ENCODE assay signal across 8 cellular contexts in genomic region chr20:3847419-3847940, GRCh38. TPM values are rescaled to one million over a fixed set of nuclear protein-coding genes. Genes with fewer than 3 reads are reported as not detected.
DNase-seq lines count a peak whose midpoint lies in the region; ATAC-seq, FAIRE-seq and TF ChIP-seq lines count a peak whose summit lies in the region.

No MANE protein-coding gene starts in this region.

- H2BK15ac ChIP-seq in mesenchymal stem cell (ENCODE audit: low read depth, poor library complexity, severe bottlenecking) = no peak overlapping the region

- H4K20me1 ChIP-seq in mammary epithelial cell (ENCODE audit: insufficient read depth, low read length) = no peaks in the 10 kb centered on the region

- H2AFZ ChIP-seq in mammary epithelial cell (ENCODE audit: low read depth, low read length) = peak overlapping the region; percentile 83
- H2AFZ ChIP-seq in mesenchymal stem cell (ENCODE audit: low read depth, low read length) = peak overlapping the region; percentile 72

- H2BK5ac ChIP-seq in mesenchymal stem cell (ENCODE audit: low read depth, low read length, poor library complexity, severe bottlenecking) = no peak overlapping the region

- no peaks in the 10 kb centered on the region for H3K9me3 ChIP-seq in A673 (ENCODE audit: low read depth, low read length, poor library complexity, severe bottlenecking)
- H3K9me3 ChIP-seq in mammary epithelial cell (replicated peaks; ENCODE audit: insufficient read depth, low read length) = no peaks in the 10 kb centered on the region
- H3K9me3 ChIP-seq in mesenchymal stem cell (ENCODE audit: control insufficient read depth, low read length) = no peaks in the 10 kb centered on the region
- no peaks in the 10 kb centered on the region for H3K9me3 ChIP-seq in vagina

- no peak for TF ChIP-seq CTCF in A673 (conservative IDR thresholded peaks at IDR 0.05; ENCODE audit: low read depth, low read length)
- no peak for TF ChIP-seq CTCF in HL-60 (IDR thresholded peaks at IDR 0.05; ENCODE audit: insufficient read depth, low read length)
- TF ChIP-seq CTCF in mammary epithelial cell (conservative IDR thresholded peaks at IDR 0.05 in 1 of 2, IDR thresholded peaks at IDR 0.05 in 1 of 2; ENCODE audit: extremely low read depth in 1 of 2, insufficient read depth in 1 of 2, low read depth in 1 of 2, low read length in 2 of 2) = no peak
- TF ChIP-seq CTCF in vagina (IDR thresholded peaks at IDR 0.05) = no peak

- peak overlapping the region in 1 of 2 experiments; percentile 95 for H3K14ac ChIP-seq in mesenchymal stem cell (ENCODE audit: low read length in 2 of 2)

- WGBS in mammary epithelial cell (ENCODE audit: low coverage, missing lambda C conversion rate) = 24% methylated on average over 8 of the region's 8 CpGs
- WGBS in mesenchymal stem cell = 46% methylated on average over 8 of the region's 8 CpGs

- no peak for ATAC-seq in left lobe of liver

- peaks cover 14% of the 10 kb centered on the region for H3K79me1 ChIP-seq in mesenchymal stem cell (replicated peaks; ENCODE audit: low read length, poor library complexity, severe bottlenecking)

- dilution Hi-C loops in mammary epithelial cell (cut with HindIII; ENCODE audit: low sequenced_read_pairs) = no loop called here

- H2BK120ac ChIP-seq in mesenchymal stem cell (ENCODE audit: low read depth, low read length) = no peak overlapping the region

- intact Hi-C loops in A673 (cut with micrococcal nuclease; ENCODE audit: unreplicated experiment) (no loop called here), mammary epithelial cell (cut with micrococcal nuclease) (loop anchor here (1.0 to 10.0 kb wide), 3 partner anchors 8 to 173 kb away; partner anchors contain the start of gene CENPB), vagina (cut with DNase I) (no loop called here)

- H3K4ac ChIP-seq in mesenchymal stem cell (ENCODE audit: low read depth in 1 of 2, low read length in 2 of 2) = peak overlapping the region; percentile 78 to 96

- H3K23ac ChIP-seq in mesenchymal stem cell (ENCODE audit: low read length in 2 of 2) = peak overlapping the region in 1 of 2 experiments; percentile 63

- peak overlapping the region; percentile 95 for H3K27ac ChIP-seq in A673 (ENCODE audit: low read depth, low read length, poor library complexity, severe bottlenecking)
- peak overlapping the region; percentile 89 for H3K27ac ChIP-seq in HL-60 (replicated peaks)
- peak overlapping the region; percentile 56 for H3K27ac ChIP-seq in mammary epithelial cell (ENCODE audit: insufficient read depth, low read depth, low read length)
- H3K27ac ChIP-seq in mesenchymal stem cell (ENCODE audit: low read length, poor library complexity, severe bottlenecking) = no peak overlapping the region
- peak overlapping the region; percentile 87 for H3K27ac ChIP-seq in vagina

- H3K36me3 ChIP-seq in A673 (ENCODE audit: insufficient read depth, low read length, poor library complexity, severe bottlenecking) (no peaks in the 10 kb centered on the region), mammary epithelial cell (ENCODE audit: insufficient read depth, low read length) (no peaks in the 10 kb centered on the region), mesenchymal stem cell (ENCODE audit: control insufficient read depth in 1 of 2, insufficient read depth in 2 of 2, low read depth in 1 of 2, low read length in 2 of 2) (peaks cover 7 to 19% of the 10 kb centered on the region in 2 experiments), vagina (no peaks in the 10 kb centered on the region)

- in situ Hi-C loops in mammary epithelial cell (cut with MboI; ENCODE audit: low sequenced_read_pairs in 2 of 2) = no loop called here

- H3K18ac ChIP-seq in mesenchymal stem cell (ENCODE audit: low read depth in 1 of 2, low read length in 2 of 2) = peak overlapping the region; percentile 88 to 96

- H3K9ac ChIP-seq in mammary epithelial cell (ENCODE audit: insufficient read depth, low read length) = peak overlapping the region; percentile 69
- H3K9ac ChIP-seq in mesenchymal stem cell (ENCODE audit: low read length) = peak overlapping the region; percentile 96

- peak overlapping the region; percentile 94 for H3K4me3 ChIP-seq in A673 (ENCODE audit: low read depth, low read length, poor library complexity, severe bottlenecking)
- peak overlapping the region; percentile 91 for H3K4me3 ChIP-seq in HL-60 (replicated peaks; ENCODE audit: insufficient read depth, low read length)
- H3K4me3 ChIP-seq in mammary epithelial cell (replicated peaks in 1 of 3; ENCODE audit: insufficient read depth in 1 of 3, low read depth in 2 of 3, low read length in 3 of 3) = peak overlapping the region; percentile 89 to 92 (median 90)
- peak overlapping the region; percentile 90 to 95 for H3K4me3 ChIP-seq in mesenchymal stem cell (ENCODE audit: insufficient read depth in 1 of 2, low read depth in 1 of 2, low read length in 2 of 2)
- H3K4me3 ChIP-seq in vagina = peak overlapping the region; percentile 96 to 97

- H3K4me2 ChIP-seq in mammary epithelial cell (ENCODE audit: insufficient read depth, low read depth, low read length) = peak overlapping the region; percentile 97
- peak overlapping the region; percentile 74 for H3K4me2 ChIP-seq in mesenchymal stem cell (ENCODE audit: low read length, poor library complexity, severe bottlenecking)

- peak overlapping the region; percentile 8 for H2AK5ac ChIP-seq in mesenchymal stem cell (ENCODE audit: low read length, severe bottlenecking)

- H3K79me2 ChIP-seq in mammary epithelial cell (ENCODE audit: insufficient read depth, low read length) = peaks cover 34% of the 10 kb centered on the region

- H4K8ac ChIP-seq in mesenchymal stem cell (ENCODE audit: low read length) = peak overlapping the region; percentile 81

- DNase-seq in A673 (ENCODE audit: low spot score) (no peak), HL-60 (ENCODE audit: low read depth in 1 of 2, low spot score in 1 of 2) (peak in 1 of 2 experiments; percentile 16), mammary epithelial cell (peak; percentile 15), mesenchymal stem cell (no peak), vagina (ENCODE audit: extremely low spot score in 2 of 2) (peak in 1 of 2 donors; percentile 86), HuH-7.5 (ENCODE audit: low spot score) (no peak), HTR-8/SVneo (ENCODE audit: insufficient read length, low spot score) (no peak), left lobe of liver (ENCODE audit: low spot score) (no peak)

- TF ChIP-seq POLR2A in vagina (IDR thresholded peaks at IDR 0.05) = no peak

- CTCF ChIA-PET in A673 (lab: Charles Lee) = no interaction called here
- CTCF ChIA-PET in mammary epithelial cell (lab: Charles Lee; ENCODE audit: low non-redundant PET) = no interaction called here

- H4K91ac ChIP-seq in mesenchymal stem cell (ENCODE audit: low read length) = peak overlapping the region; percentile 93

- no peaks in the 10 kb centered on the region for H3K4me1 ChIP-seq in A673 (ENCODE audit: insufficient read depth, low read length, poor library complexity, severe bottlenecking)
- peaks cover 10% of the 10 kb centered on the region for H3K4me1 ChIP-seq in mammary epithelial cell (ENCODE audit: insufficient read depth, low read length)
- H3K4me1 ChIP-seq in mesenchymal stem cell (ENCODE audit: control insufficient read depth, insufficient read depth, low read depth, low read length) = peaks cover 18% of the 10 kb centered on the region
- peaks cover 30% of the 10 kb centered on the region for H3K4me1 ChIP-seq in vagina

- TSS peak; percentile 68 for BruUV-seq in A673 (replicated peaks; lab: Mats Ljungman, UMichigan)
- BruUV-seq in mammary epithelial cell (replicated peaks; lab: Mats Ljungman, UMichigan) = TSS peak; percentile 42

- POLR2A ChIA-PET in A673 (lab: Charles Lee; ENCODE audit: low non-redundant PET) = no interaction called here

- FAIRE-seq in HTR-8/SVneo (lab: Jason Lieb, UNC) = no peak

- H3K27me3 ChIP-seq in A673 (replicated peaks; ENCODE audit: insufficient read depth, low read depth, low read length, poor library complexity) = no peaks in the 10 kb centered on the region
- no peaks in the 10 kb centered on the region for H3K27me3 ChIP-seq in HL-60 (ENCODE audit: insufficient read depth, poor library complexity, severe bottlenecking)
- H3K27me3 ChIP-seq in mammary epithelial cell (ENCODE audit: insufficient read depth, low read length) = no peaks in the 10 kb centered on the region
- H3K27me3 ChIP-seq in mesenchymal stem cell (ENCODE audit: control insufficient read depth in 1 of 2, insufficient read depth in 1 of 2, low read length in 2 of 2) = no peaks in the 10 kb centered on the region
- H3K27me3 ChIP-seq in vagina = no peaks in the 10 kb centered on the region

- no peak overlapping the region for H2BK12ac ChIP-seq in mesenchymal stem cell (ENCODE audit: low read length in 2 of 2)

RNA-seq across cellular contexts. Expression of gene MAVS, which starts 0.8 kb away (rescaled TPM):
- 28.2 and 32.4 TPM in 2 replicates for total RNA-seq in A673 (2021)
- total RNA-seq in mammary epithelial cell = 10 to 100 TPM; 27.7 to 37.9 TPM
- polyA plus RNA-seq in mammary epithelial cell = 14.6 TPM
- 43.1 TPM for polyA minus RNA-seq in mammary epithelial cell
- 22.4 TPM for polyA plus RNA-seq in mesenchymal stem cell (2013, experiment 1 of 2)
- 21.0 TPM for polyA plus RNA-seq in mesenchymal stem cell (2013, experiment 2 of 2)
- total RNA-seq in vagina = 22.1 TPM
- 21.9 TPM for total RNA-seq in left lobe of liver

RNA-seq across cellular contexts. Expression of gene AP5S1, which starts 27.1 kb away (rescaled TPM):
- total RNA-seq in A673 (2021) = 15.0 and 17.5 TPM in 2 replicates
- 10 to 100 TPM; 14.9 to 15.5 TPM for total RNA-seq in mammary epithelial cell
- 11.5 TPM for polyA plus RNA-seq in mammary epithelial cell
- polyA minus RNA-seq in mammary epithelial cell = 22.3 TPM
- 9.4 TPM for polyA plus RNA-seq in mesenchymal stem cell (2013, experiment 1 of 2)
- 9.5 TPM for polyA plus RNA-seq in mesenchymal stem cell (2013, experiment 2 of 2)
- 6.1 TPM for total RNA-seq in vagina
- 9.7 TPM for total RNA-seq in left lobe of liver

RNA-seq across cellular contexts. Expression of gene PANK2, which starts 41.7 kb away (rescaled TPM):
- total RNA-seq in A673 (2021) (71.0 and 77.4 TPM in 2 replicates), mammary epithelial cell (10 to 100 TPM; 41.0 to 45.0 TPM), vagina (53.5 TPM), left lobe of liver (14.7 TPM)
- polyA plus RNA-seq in mammary epithelial cell = 19.8 TPM
- polyA minus RNA-seq in mammary epithelial cell = 46.3 TPM
- polyA plus RNA-seq in mesenchymal stem cell (2013, experiment 1 of 2) = 21.4 TPM
- 21.4 TPM for polyA plus RNA-seq in mesenchymal stem cell (2013, experiment 2 of 2)

RNA-seq across cellular contexts. Expression of gene CDC25B, which starts 51.4 kb away (rescaled TPM):
- 113 and 119 TPM in 2 replicates for total RNA-seq in A673 (2021)
- total RNA-seq in mammary epithelial cell = 10 to 100 TPM in 1 of 2 donors, 1 to 10 TPM in 1; 5.5 to 55.5 TPM
- polyA plus RNA-seq in mammary epithelial cell = 45.8 TPM
- 80.2 TPM for polyA minus RNA-seq in mammary epithelial cell
- polyA plus RNA-seq in mesenchymal stem cell (2013, experiment 1 of 2) = 97.9 TPM
- 95.2 TPM for polyA plus RNA-seq in mesenchymal stem cell (2013, experiment 2 of 2)
- 26.5 TPM for total RNA-seq in vagina
- 12.4 TPM for total RNA-seq in left lobe of liver
